ENCODE assay signal across 9 cellular contexts in genomic region chr14:69657961-69658360, GRCh38. TPM values are rescaled to one million over a fixed set of nuclear protein-coding genes. Genes with fewer than 3 reads are reported as not detected.
DNase-seq lines count a peak whose midpoint lies in the region; TF ChIP-seq lines count a peak whose summit lies in the region.
"Had no signal": no experiment of that assay in that cellular context is flagged by ENCODE, and none has a peak within 500 bp of the region (broad histone marks: within the 10 kb centered on the region; RNA-seq: fewer than 3 reads in every experiment).

No MANE protein-coding gene starts in this region.

- no peaks in the 10 kb centered on the region for H3K9me2 ChIP-seq in OCI-LY7 (ENCODE audit: insufficient read depth, low read length)

- no peaks in the 10 kb centered on the region for H3K9me3 ChIP-seq in tibial artery
- no peaks in the 10 kb centered on the region for H3K9me3 ChIP-seq in OCI-LY7 (ENCODE audit: low read length)
- H3K9me3 ChIP-seq: testis had no signal

- H3K4me2 ChIP-seq in OCI-LY7 (ENCODE audit: low read length) = no peak overlapping the region

- peak overlapping the region; percentile 59 for H3K27ac Mint-ChIP-seq in T-helper 2 cell treated with Interferon-gamma antibody and Interleukin-4, amounts not matched to agents 5 μg/mL and 100 μg/mL, for 36 hours

- peaks cover 36% of the 10 kb centered on the region for H3K36me3 Mint-ChIP-seq in T-helper 2 cell treated with Interferon-gamma antibody and Interleukin-4, amounts not matched to agents 5 μg/mL and 100 μg/mL, for 36 hours (ENCODE audit: low read depth)

- TF ChIP-seq CTCF in tibial artery (IDR thresholded peaks at IDR 0.05) = no peak
- no peak for TF ChIP-seq CTCF in OCI-LY7 (conservative IDR thresholded peaks at IDR 0.05; ENCODE audit: low read length)

- no peaks in the 10 kb centered on the region for H3K9me3 Mint-ChIP-seq in T-helper 2 cell treated with Interferon-gamma antibody and Interleukin-4, amounts not matched to agents 5 μg/mL and 100 μg/mL, for 36 hours

- peaks cover 98% of the 10 kb centered on the region for H3K79me2 ChIP-seq in OCI-LY7 (ENCODE audit: insufficient read depth, low read depth, low read length)

- no peak for DNase-seq in T-helper 2 cell treated with Interferon-gamma antibody and Interleukin-4, amounts not matched to agents 5 μg/mL and 100 μg/mL, for 36 hours (ENCODE audit: low spot score)
- no peak for DNase-seq in T-helper 2 cell
- DNase-seq in astrocyte of the hippocampus (ENCODE audit: low read depth, low spot score) = peak; percentile 75
- peak; percentile 76 for DNase-seq in kidney tubule cell (ENCODE audit: low spot score)
- DNase-seq in tibial artery = no peak
- DNase-seq in GF-D8 (lab: John Stamatoyannopoulos, UW) = no peak
- no peak for DNase-seq in OCI-LY7 (ENCODE audit: low spot score)
- DNase-seq in activated CD8-positive, alpha-beta memory T cell treated with anti-CD3 and anti-CD28 coated beads for 24 hours = no peak
- DNase-seq: testis had no signal

- no peaks in the 10 kb centered on the region for H3K27me3 ChIP-seq in tibial artery
- H3K27me3 ChIP-seq: testis had no signal

- intact Hi-C loops in tibial artery (cut with DNase I; ENCODE audit: low total_unique reads) (no loop called here), OCI-LY7 (cut with micrococcal nuclease; ENCODE audit: unreplicated experiment) (no loop called here)

- CTCF ChIA-PET in OCI-LY7 (lab: Charles Lee; ENCODE audit: unreplicated experiment) = interaction anchor here (1.1 kb wide), 1 partner anchor 9 kb away, joined by 3 read pairs; no protein-coding TSS in a partner anchor

- peaks cover 72% of the 10 kb centered on the region for H3K4me1 Mint-ChIP-seq in T-helper 2 cell treated with Interferon-gamma antibody and Interleukin-4, amounts not matched to agents 5 μg/mL and 100 μg/mL, for 36 hours (ENCODE audit: low read depth)

- no peaks in the 10 kb centered on the region for H3K27me3 Mint-ChIP-seq in T-helper 2 cell treated with Interferon-gamma antibody and Interleukin-4, amounts not matched to agents 5 μg/mL and 100 μg/mL, for 36 hours (ENCODE audit: low read depth)

- peaks cover 4 to 10% (median 9%) of the 10 kb centered on the region in 3 donors for H3K36me3 ChIP-seq in tibial artery
- peaks cover 76% of the 10 kb centered on the region for H3K36me3 ChIP-seq in OCI-LY7 (ENCODE audit: insufficient read depth, low read length)

- BruUV-seq in OCI-LY7 (replicated peaks; lab: Mats Ljungman, UMichigan) = no TSS peak

- no peak overlapping the region for H3K4me3 Mint-ChIP-seq in T-helper 2 cell treated with Interferon-gamma antibody and Interleukin-4, amounts not matched to agents 5 μg/mL and 100 μg/mL, for 36 hours

- POLR2A ChIA-PET in OCI-LY7 (lab: Charles Lee) = interaction anchor here (0.6 kb wide), 1 partner anchor 9 kb away, joined by 3 read pairs; no protein-coding TSS in a partner anchor

- H3K4me3 ChIP-seq in tibial artery (peak overlapping the region in 1 of 2 donors; percentile 16), OCI-LY7 (ENCODE audit: low read depth, low read length, poor library complexity, severe bottlenecking) (no peak overlapping the region)
- H3K4me3 ChIP-seq: testis had no signal

- H3K27ac ChIP-seq in tibial artery (peak overlapping the region; percentile 9 to 33), OCI-LY7 (ENCODE audit: low read depth, low read length, poor library complexity, severe bottlenecking) (no peak overlapping the region)

- peaks cover 0 to 78% (median 56%) of the 10 kb centered on the region in 4 donors for H3K4me1 ChIP-seq in tibial artery
- H3K4me1 ChIP-seq in OCI-LY7 (ENCODE audit: insufficient read depth, low read length, poor library complexity, severe bottlenecking) = peaks cover 56% of the 10 kb centered on the region

- H2AFZ ChIP-seq in OCI-LY7 (ENCODE audit: low read length) = no peak overlapping the region

- H4K20me1 ChIP-seq in OCI-LY7 (ENCODE audit: insufficient read depth, low read length) = peaks cover 58% of the 10 kb centered on the region

RNA-seq across cellular contexts. Expression of gene SUSD6, which starts 46.6 kb away (rescaled TPM):
- total RNA-seq in OCI-LY7 (2014; rRNA removed; shearing (Covaris generic)) = 19.3 and 23.1 TPM in 2 replicates
- total RNA-seq in OCI-LY7 (2022) = 40.9 and 43.6 TPM in 2 replicates

Comparison
In these comparisons a context has a peak if more than half of its experiments do, and no peak if none do; other contexts are left out.
1. DNase-seq: peak in astrocyte of the hippocampus (single experiment) and kidney tubule cell (single experiment); none in T-helper 2 cell treated with Interferon-gamma antibody and Interleukin-4, amounts not matched to agents 5 μg/mL and 100 μg/mL, for 36 hours (single experiment), T-helper 2 cell (0 of 5), tibial artery (0 of 2), GF-D8 (single experiment), OCI-LY7 (single experiment) and activated CD8-positive, alpha-beta memory T cell treated with anti-CD3 and anti-CD28 coated beads for 24 hours (single experiment).